In genomic region chr7:45070254-45070642, GRCh38 we compare ENCODE assay signal across 17 cellular contexts.
"Had no signal": no experiment of that assay in that cellular context is flagged by ENCODE, and none has a peak within 500 bp of the region (broad histone marks: within the 10 kb centered on the region; RNA-seq: fewer than 3 reads in every experiment).

No MANE protein-coding gene starts in this region.

- H3K27ac Mint-ChIP-seq: brain; memory B cell; stimulated activated naive CD8-positive, alpha-beta T cell treated with anti-CD3 and anti-CD28 coated beads, Interleukin-15, amount 100 ng/mL, for 72 hours had no signal

- H3K9me3 Mint-ChIP-seq: activated naive CD4-positive, alpha-beta T cell treated with anti-CD3 and anti-CD28 coated beads, Interleukin-2, amount 50 U/mL, for 24 hours; brain; effector memory CD8-positive, alpha-beta T cell; memory B cell; neural crest cell; stimulated activated naive CD8-positive, alpha-beta T cell treated with anti-CD3 and anti-CD28 coated beads, Interleukin-15, amount 100 ng/mL, for 72 hours had no signal

- DNase-seq: activated CD4-positive, alpha-beta T cell treated with anti-CD3 and anti-CD28 coated beads, Interleukin-2, amount 50 U/mL, for 4 hours; activated CD8-positive, alpha-beta memory T cell treated with anti-CD3 and anti-CD28 coated beads, Interleukin-2, amount 50 U/mL, for 4 hours; activated gamma-delta T cell treated with Interleukin-2 at 50 U/mL for 16 hours; effector memory CD8-positive, alpha-beta T cell; foreskin melanocyte; left ventricle myocardium superior; posterior cingulate gyrus; right lobe of liver; stimulated activated CD4-positive, alpha-beta T cell treated with anti-CD3 and anti-CD28 coated beads, Interleukin-1b, Interleukin-23, amount 100 ng/mL, for 48 hours; stimulated activated naive CD8-positive, alpha-beta T cell treated with anti-CD3 and anti-CD28 coated beads, Interleukin-15, amount 100 ng/mL, for 72 hours; T-helper 1 cell; WERI-Rb-1 had no signal

- H3K27me3 Mint-ChIP-seq: activated naive CD4-positive, alpha-beta T cell treated with anti-CD3 and anti-CD28 coated beads, Interleukin-2, amount 50 U/mL, for 24 hours; effector memory CD8-positive, alpha-beta T cell; memory B cell; stimulated activated naive CD8-positive, alpha-beta T cell treated with anti-CD3 and anti-CD28 coated beads, Interleukin-15, amount 100 ng/mL, for 72 hours had no signal

- H3K4me3 Mint-ChIP-seq: activated naive CD4-positive, alpha-beta T cell treated with anti-CD3 and anti-CD28 coated beads, Interleukin-2, amount 50 U/mL, for 24 hours; brain; effector memory CD8-positive, alpha-beta T cell; memory B cell; neural crest cell; stimulated activated naive CD8-positive, alpha-beta T cell treated with anti-CD3 and anti-CD28 coated beads, Interleukin-15, amount 100 ng/mL, for 72 hours had no signal

- H3K4me1 Mint-ChIP-seq: neural crest cell had no signal

- ATAC-seq: effector memory CD8-positive, alpha-beta T cell; esophagus mucosa; left ventricle myocardium superior; right lobe of liver; stimulated activated naive CD8-positive, alpha-beta T cell treated with anti-CD3 and anti-CD28 coated beads, Interleukin-15, amount 100 ng/mL, for 72 hours had no signal
